ENCODE assay signal across 9 cellular contexts in the genomic region with DNA sequence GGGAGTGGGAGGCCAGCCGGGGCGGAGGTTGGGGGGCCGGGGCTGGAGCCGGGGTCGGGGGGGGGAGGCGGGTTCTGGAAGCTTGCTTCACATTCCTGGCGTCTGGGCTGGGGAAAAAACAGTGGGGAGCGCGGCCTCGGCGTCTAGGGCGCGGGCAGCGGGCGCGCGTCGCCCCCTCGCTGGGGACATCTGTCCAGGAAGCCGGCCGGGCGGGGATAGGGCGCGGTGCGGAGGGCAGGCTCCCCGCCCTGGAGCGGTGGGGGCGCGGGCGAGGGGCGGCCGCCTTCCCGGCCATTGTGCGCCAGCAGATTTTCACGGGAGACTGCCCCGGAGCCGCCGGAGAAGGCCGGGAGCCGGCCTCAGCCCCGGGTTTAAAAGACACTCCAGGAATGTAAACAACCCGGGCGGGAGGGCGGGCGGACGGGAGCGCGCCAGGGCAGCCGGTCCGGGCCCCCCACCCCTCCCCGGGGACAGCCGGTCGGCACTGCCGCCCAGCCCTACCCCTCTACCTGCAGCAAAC. TPM values are rescaled to one million over a fixed set of nuclear protein-coding genes. Genes with fewer than 3 reads are reported as not detected.
DNase-seq lines count a peak whose midpoint lies in the region; ATAC-seq, FAIRE-seq and TF ChIP-seq lines count a peak whose summit lies in the region.
"Had no signal": no experiment of that assay in that cellular context is flagged by ENCODE, and none has a peak within 500 bp of the region (broad histone marks: within the 10 kb centered on the region; RNA-seq: fewer than 3 reads in every experiment).

No MANE protein-coding gene starts in this region.

- no peaks in the 10 kb centered on the region for H4K20me1 ChIP-seq in endothelial cell of umbilical vein (replicated peaks; ENCODE audit: control insufficient read depth, extremely low read depth, insufficient read depth, low read length)

- peak; percentile 20 for TF ChIP-seq POLR2A in endothelial cell of umbilical vein (IDR thresholded peaks at IDR 0.05; ENCODE audit: low read depth, low read length)

- peak overlapping the region; percentile 47 for H3K4me2 ChIP-seq in endothelial cell of umbilical vein (ENCODE audit: insufficient read depth, low read length)

- H3K4me1 ChIP-seq in endothelial cell of umbilical vein (ENCODE audit: control insufficient read depth, extremely low read depth, insufficient read depth, low read length), result peaks cover 32% of the 10 kb centered on the region

- H3K9me3 ChIP-seq in endothelial cell of umbilical vein (replicated peaks; ENCODE audit: control insufficient read depth, insufficient read depth, low read length), result no peaks in the 10 kb centered on the region

- no TSS peak for BruUV-seq in endothelial cell of umbilical vein (replicated peaks; lab: Mats Ljungman, UMichigan)

- DNase-seq in ELR (ENCODE audit: low read depth) (peak; percentile 50), RCC 7860 (ENCODE audit: low spot score) (peak; percentile 18), endothelial cell of umbilical vein (ENCODE audit: low read depth, low spot score) (no peak), mucosa of gallbladder (ENCODE audit: low spot score) (peak; percentile 42), GM10248 (ENCODE audit: extremely low spot score) (no peak)

- intact Hi-C loops in endothelial cell of umbilical vein (cut with micrococcal nuclease), result no loop called here

- peak overlapping the region; percentile 58 to 81 (median 73) for H3K4me3 ChIP-seq in endothelial cell of umbilical vein (replicated peaks in 1 of 3; ENCODE audit: insufficient read depth in 1 of 3, low read depth in 1 of 3, low read length in 3 of 3)

- POLR2A ChIA-PET in endothelial cell of umbilical vein (lab: Charles Lee), result no interaction called here
- POLR2A ChIA-PET in GM10248 (lab: Yijun Ruan, JAX), result no interaction called here

- dilution Hi-C loops in endothelial cell of umbilical vein (cut with MboI; ENCODE audit: extremely low pct_ligation_motif_present, low sequenced_read_pairs), result no loop called here

- H3K9me1 ChIP-seq in endothelial cell of umbilical vein (replicated peaks; ENCODE audit: control insufficient read depth, extremely low read depth, insufficient read depth, low read length), result no peaks in the 10 kb centered on the region

- H2AFZ ChIP-seq in endothelial cell of umbilical vein (ENCODE audit: low read depth, low read length), result no peak overlapping the region

- peak overlapping the region; percentile 62 for H3K9ac ChIP-seq in endothelial cell of umbilical vein (replicated peaks; ENCODE audit: extremely low read depth, insufficient read depth, low read length)

- no peaks in the 10 kb centered on the region for H3K27me3 ChIP-seq in endothelial cell of umbilical vein (ENCODE audit: control insufficient read depth in 2 of 2, insufficient read depth in 2 of 2, low read length in 2 of 2)

- FAIRE-seq in RCC 7860 (lab: Jason Lieb, UNC), result no peak
- no peak for FAIRE-seq in endothelial cell of umbilical vein (lab: Jason Lieb, UNC)
- FAIRE-seq: TTC549 had no signal

- TF ChIP-seq CTCF in endothelial cell of umbilical vein (IDR thresholded peaks at IDR 0.05; ENCODE audit: extremely low read depth in 1 of 2, insufficient read depth in 1 of 2, low read depth in 1 of 2, low read length in 2 of 2) (no peak), GM10248 (IDR thresholded peaks at IDR 0.05; ENCODE audit: control extremely low read depth, extremely low read depth, low read depth, missing control alignments) (no peak)

- peak overlapping the region; percentile 28 for H3K27ac ChIP-seq in endothelial cell of umbilical vein (ENCODE audit: insufficient read depth, low read depth, low read length)

- H3K79me2 ChIP-seq in endothelial cell of umbilical vein (ENCODE audit: control insufficient read depth, insufficient read depth, low read length), result peaks cover 55% of the 10 kb centered on the region

- H3K36me3 ChIP-seq in endothelial cell of umbilical vein (ENCODE audit: control insufficient read depth in 2 of 2, extremely low read depth in 1 of 2, insufficient read depth in 2 of 2, low read length in 2 of 2), result no peaks in the 10 kb centered on the region

- CTCF ChIA-PET in endothelial cell of umbilical vein (lab: Charles Lee) (interaction anchor here (0.6 to 7.8 kb wide), 7 partner anchors 13 to 1023 kb away, joined by 3 to 85 read pairs (median 5); no protein-coding TSS in a partner anchor), GM10248 (lab: Yijun Ruan, JAX) (no interaction called here)

- no peak for ATAC-seq in GM19397 (IDR thresholded peaks at IDR 0.05; ENCODE audit: unreplicated experiment)
- ATAC-seq in GM19463 (IDR thresholded peaks at IDR 0.05; ENCODE audit: unreplicated experiment), result no peak
- no peak for ATAC-seq in HG03521 (IDR thresholded peaks at IDR 0.05; ENCODE audit: unreplicated experiment)

TF ChIP-seq in endothelial cell of umbilical vein, 7 proteins besides CTCF, POLR2A, EP300 and RAD21:
- TF ChIP-seq MAX (IDR thresholded peaks at IDR 0.05; ENCODE audit: insufficient read depth, insufficient read length), result no peak
- TF ChIP-seq POLR2AphosphoS5 (IDR thresholded peaks at IDR 0.05; ENCODE audit: insufficient read depth, low read depth, low read length), result peak; percentile 2

RNA-seq across cellular contexts. Expression of gene ZMIZ1, which starts 1.4 kb away (rescaled TPM):
- 46.7 and 49.6 TPM in 2 replicates for total RNA-seq in endothelial cell of umbilical vein
- 12.5 and 13.0 TPM in 2 replicates for polyA plus RNA-seq in endothelial cell of umbilical vein
- 21.9 and 22.0 TPM in 2 replicates for polyA plus RNA-seq in endothelial cell of umbilical vein (2011; cell fraction: cytosol; rRNA removed)
- polyA plus RNA-seq in endothelial cell of umbilical vein (2011; cell fraction: nucleus; rRNA removed), result 28.9 and 35.8 TPM in 2 replicates
- polyA plus RNA-seq in endothelial cell of umbilical vein (2012), result 33.1 and 33.9 TPM in 2 replicates
- 28.8 and 38.1 TPM in 2 replicates for polyA minus RNA-seq in endothelial cell of umbilical vein
- polyA minus RNA-seq in endothelial cell of umbilical vein (2011; cell fraction: cytosol; rRNA and poly(A)+ RNA removed), result 5.4 TPM
- 26.6 and 30.9 TPM in 2 replicates for polyA minus RNA-seq in endothelial cell of umbilical vein (2011; cell fraction: nucleus; rRNA and poly(A)+ RNA removed)
- total RNA-seq in mucosa of gallbladder, result 107 TPM

Comparison
In these comparisons a context has a peak if more than half of its experiments do, and no peak if none do; other contexts are left out.
1. DNase-seq: peak in ELR (single experiment), RCC 7860 (single experiment) and mucosa of gallbladder (single experiment); none in endothelial cell of umbilical vein (single experiment) and GM10248 (single experiment).